In the genomic region with DNA sequence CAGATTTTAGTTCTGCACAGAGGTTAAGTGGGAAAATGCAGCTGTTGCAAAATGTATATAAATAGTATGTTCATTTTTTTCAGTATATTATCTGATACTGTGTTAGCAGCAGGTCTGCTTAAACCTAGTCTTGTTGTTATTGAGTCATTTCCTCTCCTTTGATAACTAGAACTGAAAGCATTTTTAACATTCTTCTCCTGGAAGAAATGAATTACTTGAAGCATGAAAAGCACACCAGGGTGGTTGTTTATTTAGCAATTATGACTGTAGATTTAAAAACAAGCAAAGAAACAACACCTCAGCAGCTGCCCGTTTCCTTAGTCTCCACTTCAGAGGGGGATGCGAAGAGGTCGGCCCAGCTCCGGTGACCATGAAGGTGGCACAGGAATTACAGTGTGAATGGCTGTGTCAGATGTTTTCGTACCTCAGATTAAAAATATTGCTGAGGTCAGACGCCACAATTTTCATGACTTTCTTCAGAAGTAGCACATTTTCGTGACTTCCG, we compare ENCODE assay signal across 8 cellular contexts. TPM values are rescaled to one million over a fixed set of nuclear protein-coding genes. Genes with fewer than 3 reads are reported as not detected.
DNase-seq lines count a peak whose midpoint lies in the region; ATAC-seq, FAIRE-seq and TF ChIP-seq lines count a peak whose summit lies in the region.

No MANE protein-coding gene starts in this region.

- H3K4me1 ChIP-seq in HUES64 (ENCODE audit: insufficient read depth, low read length) = peaks cover 37% of the 10 kb centered on the region
- H3K4me1 ChIP-seq in mesodermal cell (ENCODE audit: control insufficient read depth, insufficient read depth, low read length, poor library complexity, severe bottlenecking) = peaks cover 64% of the 10 kb centered on the region
- H3K4me1 ChIP-seq in kidney (ENCODE audit: control insufficient read depth in 1 of 2, insufficient read depth in 1 of 2, low read depth in 1 of 2, low read length in 2 of 2) = peaks cover 7 to 9% of the 10 kb centered on the region in 2 donors

- no peak for ATAC-seq in GM19023 (IDR thresholded peaks at IDR 0.05; ENCODE audit: unreplicated experiment)

- H3K27ac ChIP-seq in HUES64 (ENCODE audit: low read depth, low read length) = peak overlapping the region; percentile 36
- peak overlapping the region; percentile 78 for H3K27ac ChIP-seq in mesodermal cell (ENCODE audit: low read depth, low read length, severe bottlenecking)
- H3K27ac ChIP-seq in kidney (ENCODE audit: low read depth in 2 of 2, low read length in 2 of 2) = peak overlapping the region in 1 of 2 donors; percentile 16

- peaks cover 15% of the 10 kb centered on the region; the same call in 1 of the 2 replicates for H3K36me3 ChIP-seq in HUES64 (ENCODE audit: insufficient read depth, low read length)
- peaks cover 64% of the 10 kb centered on the region for H3K36me3 ChIP-seq in mesodermal cell (ENCODE audit: control insufficient read depth, insufficient read depth, low read length)
- peaks cover 0 to 5% of the 10 kb centered on the region in 2 donors for H3K36me3 ChIP-seq in kidney (ENCODE audit: control insufficient read depth in 1 of 2, insufficient read depth in 2 of 2, low read length in 2 of 2)

- H3K27me3 ChIP-seq in HUES64 (ENCODE audit: insufficient read depth, low read length) = no peaks in the 10 kb centered on the region

- TF ChIP-seq CTCF in kidney (IDR thresholded peaks at IDR 0.05; ENCODE audit: borderline replicate concordance, extremely low read depth, insufficient read depth) = no peak

- no peak for FAIRE-seq in kidney (lab: Jason Lieb, UNC)

- no peak overlapping the region for H3K4me3 ChIP-seq in HUES64 (ENCODE audit: low read length)
- no peak overlapping the region for H3K4me3 ChIP-seq in mesodermal cell (ENCODE audit: extremely low read depth, insufficient read depth, low read length, poor library complexity, severe bottlenecking)
- peak overlapping the region in 1 of 2 donors; percentile 72 for H3K4me3 ChIP-seq in kidney (ENCODE audit: low read length in 2 of 2)

- DNase-seq in COR-L47 (lab: John Stamatoyannopoulos, UW) (peak; percentile 3), kidney (no peak), Kasumi-1 (lab: John Stamatoyannopoulos, UW) (no peak), NCI-H1048 (lab: John Stamatoyannopoulos, UW) (no peak)
- peak; percentile 69 for DNase-seq in activated effector memory CD4-positive, alpha-beta T cell treated with anti-CD3 and anti-CD28 coated beads, Interleukin-2, amount 50 U/mL, for 16 hours

- intact Hi-C loops in kidney (cut with DNase I) = no loop called here

- H3K9me3 ChIP-seq in HUES64 (ENCODE audit: insufficient read depth, low read depth, low read length) (no peaks in the 10 kb centered on the region), mesodermal cell (ENCODE audit: control insufficient read depth, low read length) (no peaks in the 10 kb centered on the region), kidney (ENCODE audit: control insufficient read depth in 1 of 2, low read length in 2 of 2) (no peaks in the 10 kb centered on the region)

- WGBS in HUES64 = 77% methylated on average over 8 of the region's 8 CpGs
- 61 to 85% methylated on average over 6 to 7 of the region's 8 CpGs for WGBS in mesodermal cell (ENCODE audit: insufficient coverage in 2 of 2), 2 experiments

- no peak overlapping the region for H3K9ac ChIP-seq in HUES64 (ENCODE audit: low read depth, low read length)
- H3K9ac ChIP-seq in kidney (ENCODE audit: low read length in 2 of 2) = no peak overlapping the region

RNA-seq across cellular contexts. Expression of a gene that starts 53.5 kb away (rescaled TPM):
- 14.0 TPM for polyA plus RNA-seq in HUES64 (2013, experiment 1 of 2)
- 13.9 TPM for polyA plus RNA-seq in HUES64 (2013, experiment 2 of 2)
- 28.1 TPM for polyA plus RNA-seq in mesodermal cell (2013, experiment 1 of 2)
- polyA plus RNA-seq in mesodermal cell (2013, experiment 2 of 2) = 29.4 TPM
- 21.4 TPM for total RNA-seq in kidney
- polyA plus RNA-seq in kidney (ENCODE audit: insufficient read depth, low read depth, low replicate concordance) = 12.5 TPM

Comparison
In these comparisons a context has a peak if more than half of its experiments do, and no peak if none do; other contexts are left out.
1. DNase-seq: peak in COR-L47 (single experiment) and activated effector memory CD4-positive, alpha-beta T cell treated with anti-CD3 and anti-CD28 coated beads, Interleukin-2, amount 50 U/mL, for 16 hours (single experiment); none in kidney (single experiment), Kasumi-1 (0 of 2) and NCI-H1048 (single experiment).